Comparison of ENCODE assay signal across 30 cellular contexts in genomic region chr6:84392292-84392691, GRCh38.
"Had no signal": no experiment of that assay in that cellular context is flagged by ENCODE, and none has a peak within 500 bp of the region (broad histone marks: within the 10 kb centered on the region; RNA-seq: fewer than 3 reads in every experiment).

No MANE protein-coding gene starts in this region.

- H3K4me3 ChIP-seq: cardiac muscle cell, Peyer's patch had no signal

- H3K27me3 ChIP-seq: cardiac muscle cell, Peyer's patch had no signal

- H3K27ac ChIP-seq: cardiac muscle cell, KMS-11, Peyer's patch, RWPE1 had no signal

- ATAC-seq: activated CD8-positive, alpha-beta T cell treated with anti-CD3 and anti-CD28 coated beads for 36 hours; activated T-cell treated with anti-CD3 and anti-CD28 coated beads, Interleukin-2, amount 50 U/mL, for 72 hours; activated T-helper 17 cell treated with anti-CD3 and anti-CD28 coated beads, Interleukin-2, amount 50 U/mL, for 72 hours; PC-3; Right ventricle myocardium inferior had no signal

- H3K4me1 ChIP-seq: Peyer's patch had no signal

- H3K36me3 ChIP-seq: cardiac muscle cell, Peyer's patch had no signal

- H3K9me3 ChIP-seq: Peyer's patch had no signal

- DNase-seq: activated CD4-positive, alpha-beta T cell treated with anti-CD3 and anti-CD28 coated beads, Interleukin-2, amount 10 ng/mL, durations not matched to agents 24 days and 14 days; activated CD4-positive, alpha-beta T cell treated with anti-CD3 and anti-CD28 coated beads, Interleukin-2, amount 50 U/mL, for 4 hours; activated CD8-positive, alpha-beta T cell treated with anti-CD3 and anti-CD28 coated beads for 36 hours; activated effector memory CD4-positive, alpha-beta T cell treated with anti-CD3 and anti-CD28 coated beads, Interleukin-2, amount 50 U/mL, for 16 hours; activated naive CD4-positive, alpha-beta T cell; activated naive CD4-positive, alpha-beta T cell treated with anti-CD3 and anti-CD28 coated beads, Interleukin-2, amount 50 U/mL, for 16 hours; activated naive CD8-positive, alpha-beta T cell treated with anti-CD3 and anti-CD28 coated beads for 36 hours; activated T-cell treated with anti-CD3 and anti-CD28 coated beads, Interleukin-2, amount 50 U/mL, for 1 hour; activated T-cell treated with anti-CD3 and anti-CD28 coated beads, Interleukin-2, amount 50 U/mL, for 72 hours; amniotic stem cell; aorta; MM.1S; NCI-H1092; NCI-H146; NCI-H187; NCI-H2081; NCI-H2171 treated with DMSO at 0.1 percent for 48 hours; NCI-H2227 treated with DMSO at 0.1 percent for 48 hours; NCI-H446 treated with DMSO at 0.1 percent for 48 hours; NCI-H526; NCI-H748 treated with DMSO at 0.1 percent for 48 hours; NK-92 treated with Interleukin-12 subunit alpha and Interleukin-12 subunit beta, amount 100 ng/mL, for 24 hours; PC-3; Peyer's patch; SIG-M5 had no signal
